Comparison of ENCODE assay signal across 1 cellular context in the genomic region with DNA sequence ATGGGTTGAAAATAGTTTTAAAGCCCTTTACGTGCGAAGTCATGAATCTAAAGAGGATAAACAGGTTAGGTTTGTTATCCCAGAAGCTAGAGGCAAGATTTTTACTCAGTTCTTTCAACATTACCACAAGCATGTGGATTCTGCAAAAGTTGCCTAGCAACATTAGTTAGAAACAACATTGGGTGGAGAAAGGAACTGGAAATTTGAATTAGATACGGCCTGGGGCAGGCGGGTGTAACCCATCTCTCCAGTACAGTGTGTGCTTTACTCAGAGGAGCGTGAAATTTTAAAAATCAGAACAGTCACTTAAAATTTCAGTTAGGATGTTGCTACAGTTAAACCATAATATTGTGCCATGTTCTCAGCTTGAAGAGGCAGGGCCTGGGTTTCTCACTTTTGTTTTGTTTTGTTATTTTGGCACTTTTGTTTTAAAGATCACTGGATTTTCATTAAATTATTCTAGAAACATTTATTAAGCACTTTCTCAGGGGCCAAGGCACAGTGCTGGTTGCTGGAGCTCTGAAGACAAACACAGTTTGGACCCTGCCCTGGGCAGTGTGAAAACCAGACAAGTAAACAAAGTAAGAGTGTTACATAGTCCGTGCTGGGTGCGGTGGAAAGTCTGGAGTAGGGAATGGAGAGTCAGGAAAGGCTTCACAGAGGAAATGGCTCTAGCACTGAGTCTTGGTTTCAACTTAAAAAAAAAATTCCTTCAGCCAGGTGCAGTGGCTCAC.
TF ChIP-seq lines count a peak whose summit lies in the region.

No MANE protein-coding gene starts in this region.

TF ChIP-seq in H1, 55 proteins besides CTCF, POLR2A, EP300 and RAD21:
- TF ChIP-seq CHD7 (IDR thresholded peaks at IDR 0.05; ENCODE audit: insufficient replicate concordance, low read length) (peak; percentile 63), GTF2F1 (IDR thresholded peaks at IDR 0.05; ENCODE audit: borderline replicate concordance, low read depth, low read length) (no peak), TAF1 (IDR thresholded peaks at IDR 0.05; ENCODE audit: low read depth, low read length) (no peak), PHF8 (conservative IDR thresholded peaks at IDR 0.05; ENCODE audit: low read depth, low read length) (0 out of 2 replicates have a peak, but pooled peaks have one; percentile 21), RNF2 (IDR thresholded peaks at IDR 0.05; ENCODE audit: borderline replicate concordance, low read depth, low read length, missing control alignments, poor library complexity, severe bottlenecking) (no peak), SP1 (IDR thresholded peaks at IDR 0.05; ENCODE audit: low read depth, low read length) (peak; percentile 79), HDAC2 (IDR thresholded peaks at IDR 0.05; ENCODE audit: borderline replicate concordance in 1 of 2, low read depth in 2 of 2, low read length in 2 of 2) (no peak), BRCA1 (IDR thresholded peaks at IDR 0.05; ENCODE audit: low read depth, low read length) (no peak), RXRA (IDR thresholded peaks at IDR 0.05; ENCODE audit: insufficient read depth, low read depth, low read length) (no peak), TAF7 (optimal IDR thresholded peaks at IDR 0.05; ENCODE audit: borderline replicate concordance, low read depth, low read length) (peak; percentile 49)
- TF ChIP-seq, protein P1, sequence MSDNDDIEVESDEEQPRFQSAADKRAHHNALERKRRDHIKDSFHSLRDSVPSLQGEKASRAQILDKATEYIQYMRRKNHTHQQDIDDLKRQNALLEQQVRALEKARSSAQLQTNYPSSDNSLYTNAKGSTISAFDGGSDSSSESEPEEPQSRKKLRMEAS (IDR thresholded peaks at IDR 0.05): no peak
